Comparison of ENCODE assay signal across 8 cellular contexts in the genomic region with DNA sequence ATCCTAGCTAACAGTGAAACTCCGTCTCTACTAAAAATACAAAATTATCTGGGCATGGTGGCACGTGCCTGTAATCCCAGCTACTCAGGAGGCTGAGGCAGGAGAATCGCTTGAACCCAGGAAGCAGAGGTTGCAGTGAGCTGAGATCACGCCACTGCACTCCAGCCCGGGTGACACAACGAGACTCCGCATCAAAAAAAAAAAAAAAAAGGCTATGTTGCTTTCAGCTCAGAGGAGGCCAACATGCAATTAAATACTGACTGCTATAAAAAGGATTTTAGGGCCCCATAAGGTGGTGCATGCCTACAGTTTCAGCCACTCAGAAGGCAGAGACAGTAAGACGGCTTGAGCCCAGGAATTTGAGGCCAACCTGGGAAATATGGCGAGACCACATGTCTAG. TPM values are rescaled to one million over a fixed set of nuclear protein-coding genes. Genes with fewer than 3 reads are reported as not detected.
A peak's percentile ranks its signal among the peaks of the same experiment; 100 is the strongest.
DNase-seq lines count a peak whose midpoint lies in the region; ATAC-seq lines count a peak whose summit lies in the region.
"Not testable (repeated sequence)": the region's sequence is repeated elsewhere in the genome, so short reads cannot be mapped to it uniquely, and the experiment has no call there.

No MANE protein-coding gene starts in this region.

- H3K27ac ChIP-seq in BLaER1 treated with 17β-estradiol and CSF1 and Interleukin-3, amounts not matched to agents 10 nM and 100 nM; naive thymus-derived CD4-positive, alpha-beta T cell (ENCODE audit: low read depth, low read length): not testable (repeated sequence)

- peak overlapping the region; percentile 56 to 87 for H3K27ac Mint-ChIP-seq in T-cell
- peak overlapping the region; percentile 75 for H3K27ac Mint-ChIP-seq in activated CD8-positive, alpha-beta T cell treated with anti-CD3 and anti-CD28 coated beads, Interleukin-2, amount 10 ng/mL, durations not matched to agents 7 days and 5 days
- peak overlapping the region; percentile 8 to 49 for H3K27ac Mint-ChIP-seq in activated naive CD4-positive, alpha-beta T cell treated with anti-CD3 and anti-CD28 coated beads, Interleukin-2, amount 50 U/mL, for 72 hours
- H3K27ac Mint-ChIP-seq in dendritic cell treated with granulocyte-macrophage colony-stimulating factor and Interleukin-4, amounts not matched to agents 40 ng/mL and 50 ng/mL, for 4 days, result peak overlapping the region; percentile 22
- peak overlapping the region in 7 of 9 donors; percentile 65 to 90 (median 79) for H3K27ac Mint-ChIP-seq in naive thymus-derived CD4-positive, alpha-beta T cell
- H3K27ac Mint-ChIP-seq in stimulated activated naive CD8-positive, alpha-beta T cell treated with anti-CD3 and anti-CD28 coated beads, Interleukin-15, Interleukin-2, amounts not matched to agents 100 ng/mL and 50 ng/mL, for 24 hours, result peak overlapping the region; percentile 59

- POLR2A ChIA-PET in HEK293T (lab: Yijun Ruan, JAX), result interaction anchor here (1.0 to 1.5 kb wide), 2 partner anchors 13 to 91 kb away, joined by 3 read pairs; a partner anchor contains a TSS
- POLR2A ChIA-PET in T-cell (lab: Charles Lee), result interaction anchor here (0.6 to 2.2 kb wide), 14 partner anchors 8 to 187 kb away, joined by 3 to 30 read pairs (median 5); a partner anchor contains a TSS
- POLR2A ChIA-PET in activated CD8-positive, alpha-beta T cell treated with anti-CD3 and anti-CD28 coated beads, Interleukin-2, amount 10 ng/mL, durations not matched to agents 7 days and 5 days (lab: Charles Lee), result interaction anchor here (0.8 to 3.2 kb wide), 3 partner anchors 13 to 74 kb away, joined by 3 to 18 read pairs (median 3); a partner anchor contains a TSS
- POLR2A ChIA-PET in naive thymus-derived CD4-positive, alpha-beta T cell (lab: Charles Lee), result interaction anchor here (0.6 to 0.9 kb wide), 3 partner anchors 13 to 727 kb away, joined by 3 to 5 read pairs (median 4); no protein-coding TSS in a partner anchor

- intact Hi-C loops in dendritic cell treated with granulocyte-macrophage colony-stimulating factor and Interleukin-4, amounts not matched to agents 40 ng/mL and 50 ng/mL, for 4 days (cut with micrococcal nuclease), result loop anchor here (5.0 kb wide), 2 partner anchors 64 to 79 kb away; no protein-coding TSS in a partner anchor
- intact Hi-C loops in naive thymus-derived CD4-positive, alpha-beta T cell (cut with micrococcal nuclease), result not testable (repeated sequence)

- not testable (repeated sequence) for H3K9me3 Mint-ChIP-seq in T-cell; activated CD8-positive, alpha-beta T cell treated with anti-CD3 and anti-CD28 coated beads, Interleukin-2, amount 10 ng/mL, durations not matched to agents 7 days and 5 days (ENCODE audit: insufficient read depth); activated naive CD4-positive, alpha-beta T cell treated with anti-CD3 and anti-CD28 coated beads, Interleukin-2, amount 50 U/mL, for 72 hours; dendritic cell treated with granulocyte-macrophage colony-stimulating factor and Interleukin-4, amounts not matched to agents 40 ng/mL and 50 ng/mL, for 4 days; naive thymus-derived CD4-positive, alpha-beta T cell; stimulated activated naive CD8-positive, alpha-beta T cell treated with anti-CD3 and anti-CD28 coated beads, Interleukin-15, Interleukin-2, amounts not matched to agents 100 ng/mL and 50 ng/mL, for 24 hours

- H3K4me3 Mint-ChIP-seq in T-cell, result peak overlapping the region in 2 of 3 donors; percentile 34 to 48
- peak overlapping the region; percentile 26 for H3K4me3 Mint-ChIP-seq in activated CD8-positive, alpha-beta T cell treated with anti-CD3 and anti-CD28 coated beads, Interleukin-2, amount 10 ng/mL, durations not matched to agents 7 days and 5 days
- not testable (repeated sequence) for H3K4me3 Mint-ChIP-seq in dendritic cell treated with granulocyte-macrophage colony-stimulating factor and Interleukin-4, amounts not matched to agents 40 ng/mL and 50 ng/mL, for 4 days
- H3K4me3 Mint-ChIP-seq in naive thymus-derived CD4-positive, alpha-beta T cell, result peak overlapping the region in 7 of 10 donors; percentile 1 to 70 (median 44)
- H3K4me3 Mint-ChIP-seq in stimulated activated naive CD8-positive, alpha-beta T cell treated with anti-CD3 and anti-CD28 coated beads, Interleukin-15, Interleukin-2, amounts not matched to agents 100 ng/mL and 50 ng/mL, for 24 hours, result peak overlapping the region; percentile 45

- peak in 1 of 4 experiments; percentile 24 for ATAC-seq in T-cell (replicated peaks in 1 of 4)
- peak; percentile 38 for ATAC-seq in activated CD8-positive, alpha-beta T cell treated with anti-CD3 and anti-CD28 coated beads, Interleukin-2, amount 10 ng/mL, durations not matched to agents 7 days and 5 days
- peak in 1 of 2 donors; percentile 18 for ATAC-seq in activated naive CD4-positive, alpha-beta T cell treated with anti-CD3 and anti-CD28 coated beads, Interleukin-2, amount 50 U/mL, for 72 hours
- ATAC-seq in naive thymus-derived CD4-positive, alpha-beta T cell, result peak; percentile 20

- H3K27me3 Mint-ChIP-seq in T-cell; activated CD8-positive, alpha-beta T cell treated with anti-CD3 and anti-CD28 coated beads, Interleukin-2, amount 10 ng/mL, durations not matched to agents 7 days and 5 days (ENCODE audit: low read depth); dendritic cell treated with granulocyte-macrophage colony-stimulating factor and Interleukin-4, amounts not matched to agents 40 ng/mL and 50 ng/mL, for 4 days; naive thymus-derived CD4-positive, alpha-beta T cell; stimulated activated naive CD8-positive, alpha-beta T cell treated with anti-CD3 and anti-CD28 coated beads, Interleukin-15, Interleukin-2, amounts not matched to agents 100 ng/mL and 50 ng/mL, for 24 hours: not testable (repeated sequence)

- not testable (repeated sequence) for DNase-seq in HEK293T (ENCODE audit: extremely low spot score); T-cell; activated CD8-positive, alpha-beta T cell treated with anti-CD3 and anti-CD28 coated beads, Interleukin-2, amount 10 ng/mL, durations not matched to agents 7 days and 5 days; activated naive CD4-positive, alpha-beta T cell treated with anti-CD3 and anti-CD28 coated beads, Interleukin-2, amount 50 U/mL, for 72 hours (ENCODE audit: low spot score in 2 of 2); naive thymus-derived CD4-positive, alpha-beta T cell

- H3K4me3 ChIP-seq in BLaER1 treated with 17β-estradiol and CSF1 and Interleukin-3, amounts not matched to agents 10 nM and 100 nM; naive thymus-derived CD4-positive, alpha-beta T cell (ENCODE audit: low read length): not testable (repeated sequence)

- not testable (repeated sequence) for H3K9ac ChIP-seq in BLaER1 treated with 17β-estradiol and CSF1 and Interleukin-3, amounts not matched to agents 10 nM and 100 nM

- H3K4me2 ChIP-seq in BLaER1 treated with 17β-estradiol and CSF1 and Interleukin-3, amounts not matched to agents 10 nM and 100 nM, result peak overlapping the region in 10 of 11 experiments; percentile 6 to 86 (median 30); a peak in 12 of 22 replicates

- H3K9me3 ChIP-seq in BLaER1 treated with 17β-estradiol and CSF1 and Interleukin-3, amounts not matched to agents 10 nM and 100 nM (replicated peaks in 1 of 11); naive thymus-derived CD4-positive, alpha-beta T cell (ENCODE audit: control insufficient read depth in 2 of 3, low read length in 3 of 3): not testable (repeated sequence)

- peaks cover 0 to 79% (median 10%) of the 10 kb centered on the region in 11 experiments; a peak in 12 of 22 replicates for H4K20me1 ChIP-seq in BLaER1 treated with 17β-estradiol and CSF1 and Interleukin-3, amounts not matched to agents 10 nM and 100 nM

- H3K4me1 ChIP-seq in BLaER1 treated with 17β-estradiol and CSF1 and Interleukin-3, amounts not matched to agents 10 nM and 100 nM, result peaks cover 24 to 65% (median 29%) of the 10 kb centered on the region in 10 experiments
- H3K4me1 ChIP-seq in naive thymus-derived CD4-positive, alpha-beta T cell (ENCODE audit: control insufficient read depth in 2 of 2, insufficient read depth in 2 of 2, low read length in 2 of 2), result not testable (repeated sequence)

- peaks cover 32 to 45% (median 34%) of the 10 kb centered on the region in 3 donors for H3K4me1 Mint-ChIP-seq in T-cell
- H3K4me1 Mint-ChIP-seq in activated CD8-positive, alpha-beta T cell treated with anti-CD3 and anti-CD28 coated beads, Interleukin-2, amount 10 ng/mL, durations not matched to agents 7 days and 5 days (ENCODE audit: low read depth), result peaks cover 31% of the 10 kb centered on the region
- peaks cover 32% of the 10 kb centered on the region for H3K4me1 Mint-ChIP-seq in dendritic cell treated with granulocyte-macrophage colony-stimulating factor and Interleukin-4, amounts not matched to agents 40 ng/mL and 50 ng/mL, for 4 days (ENCODE audit: low read depth)
- peaks cover 21 to 39% (median 31%) of the 10 kb centered on the region in 7 donors for H3K4me1 Mint-ChIP-seq in naive thymus-derived CD4-positive, alpha-beta T cell
- H3K4me1 Mint-ChIP-seq in stimulated activated naive CD8-positive, alpha-beta T cell treated with anti-CD3 and anti-CD28 coated beads, Interleukin-15, Interleukin-2, amounts not matched to agents 100 ng/mL and 50 ng/mL, for 24 hours (ENCODE audit: low read depth), result peaks cover 37% of the 10 kb centered on the region

- H3K36me3 Mint-ChIP-seq in T-cell, result peaks cover 10% of the 10 kb centered on the region
- peaks cover 18% of the 10 kb centered on the region for H3K36me3 Mint-ChIP-seq in activated CD8-positive, alpha-beta T cell treated with anti-CD3 and anti-CD28 coated beads, Interleukin-2, amount 10 ng/mL, durations not matched to agents 7 days and 5 days (ENCODE audit: low read depth)
- not testable (repeated sequence) for H3K36me3 Mint-ChIP-seq in activated naive CD4-positive, alpha-beta T cell treated with anti-CD3 and anti-CD28 coated beads, Interleukin-2, amount 50 U/mL, for 72 hours; dendritic cell treated with granulocyte-macrophage colony-stimulating factor and Interleukin-4, amounts not matched to agents 40 ng/mL and 50 ng/mL, for 4 days (ENCODE audit: low read depth)
- H3K36me3 Mint-ChIP-seq in naive thymus-derived CD4-positive, alpha-beta T cell, result peaks cover under 1 to 16% (median 10%) of the 10 kb centered on the region in 5 donors
- H3K36me3 Mint-ChIP-seq in stimulated activated naive CD8-positive, alpha-beta T cell treated with anti-CD3 and anti-CD28 coated beads, Interleukin-15, Interleukin-2, amounts not matched to agents 100 ng/mL and 50 ng/mL, for 24 hours (ENCODE audit: low read depth), result peaks cover 18% of the 10 kb centered on the region

- H3K27me3 ChIP-seq in BLaER1 treated with 17β-estradiol and CSF1 and Interleukin-3, amounts not matched to agents 10 nM and 100 nM; naive thymus-derived CD4-positive, alpha-beta T cell (ENCODE audit: control insufficient read depth in 2 of 2, insufficient read depth in 2 of 2, low read length in 2 of 2): not testable (repeated sequence)

- H3K36me3 ChIP-seq in BLaER1 treated with 17β-estradiol and CSF1 and Interleukin-3, amounts not matched to agents 10 nM and 100 nM, result peaks cover 0 to 12% (median 0%) of the 10 kb centered on the region in 11 experiments; a peak in 6 of 22 replicates
- H3K36me3 ChIP-seq in naive thymus-derived CD4-positive, alpha-beta T cell (ENCODE audit: control insufficient read depth in 2 of 3, insufficient read depth in 3 of 3, low read length in 3 of 3), result not testable (repeated sequence)

- CTCF ChIA-PET in HEK293T (lab: Yijun Ruan, JAX) (interaction anchor here (1.2 kb wide), 1 partner anchor 54 kb away, joined by 3 read pairs; no protein-coding TSS in a partner anchor), T-cell (lab: Charles Lee) (interaction anchor here in 1 of 2 donors (0.6 to 2.0 kb wide), 6 partner anchors 14 to 1130 kb away, joined by 3 to 8 read pairs (median 3); a partner anchor contains a TSS)
- CTCF ChIA-PET in activated CD8-positive, alpha-beta T cell treated with anti-CD3 and anti-CD28 coated beads, Interleukin-2, amount 10 ng/mL, durations not matched to agents 7 days and 5 days (lab: Charles Lee), result interaction anchor here (0.6 to 1.0 kb wide), 2 partner anchors 18 to 50 kb away, joined by 3 read pairs; no protein-coding TSS in a partner anchor
- CTCF ChIA-PET in naive thymus-derived CD4-positive, alpha-beta T cell (lab: Charles Lee), result interaction anchor here (0.6 to 2.0 kb wide), 3 partner anchors 50 to 57 kb away, joined by 3 to 9 read pairs (median 3); no protein-coding TSS in a partner anchor

RNA-seq across cellular contexts. Expression of a gene that starts 13.4 kb away (rescaled TPM):
- 10 to 100 TPM; 49.7 to 76.3 (median 57.1) TPM for total RNA-seq in T-cell
- 10 to 100 TPM; 40.1 to 45.0 TPM for total RNA-seq in activated CD8-positive, alpha-beta T cell treated with anti-CD3 and anti-CD28 coated beads, Interleukin-2, amount 10 ng/mL, durations not matched to agents 7 days and 5 days
- 10 to 100 TPM; 26.8 to 49.7 TPM for total RNA-seq in activated naive CD4-positive, alpha-beta T cell treated with anti-CD3 and anti-CD28 coated beads, Interleukin-2, amount 50 U/mL, for 72 hours
- total RNA-seq in naive thymus-derived CD4-positive, alpha-beta T cell, result 10 to 100 TPM; 40.0 to 67.9 (median 64.6) TPM
- polyA plus RNA-seq in naive thymus-derived CD4-positive, alpha-beta T cell, result 10 to 100 TPM; 14.1 to 14.9 TPM

Comparison
In these comparisons a context has a peak if more than half of its experiments do, and no peak if none do; other contexts are left out.
1. H3K27ac Mint-ChIP-seq: peak in every context shown above with its lines; median percentile 79 in naive thymus-derived CD4-positive, alpha-beta T cell; 75 in activated CD8-positive, alpha-beta T cell treated with anti-CD3 and anti-CD28 coated beads, Interleukin-2, amount 10 ng/mL, durations not matched to agents 7 days and 5 days; 72 in T-cell; 59 in stimulated activated naive CD8-positive, alpha-beta T cell treated with anti-CD3 and anti-CD28 coated beads, Interleukin-15, Interleukin-2, amounts not matched to agents 100 ng/mL and 50 ng/mL, for 24 hours; 28 in activated naive CD4-positive, alpha-beta T cell treated with anti-CD3 and anti-CD28 coated beads, Interleukin-2, amount 50 U/mL, for 72 hours; 22 in dendritic cell treated with granulocyte-macrophage colony-stimulating factor and Interleukin-4, amounts not matched to agents 40 ng/mL and 50 ng/mL, for 4 days.